ENCODE assay signal across 1 cellular context in the genomic region with DNA sequence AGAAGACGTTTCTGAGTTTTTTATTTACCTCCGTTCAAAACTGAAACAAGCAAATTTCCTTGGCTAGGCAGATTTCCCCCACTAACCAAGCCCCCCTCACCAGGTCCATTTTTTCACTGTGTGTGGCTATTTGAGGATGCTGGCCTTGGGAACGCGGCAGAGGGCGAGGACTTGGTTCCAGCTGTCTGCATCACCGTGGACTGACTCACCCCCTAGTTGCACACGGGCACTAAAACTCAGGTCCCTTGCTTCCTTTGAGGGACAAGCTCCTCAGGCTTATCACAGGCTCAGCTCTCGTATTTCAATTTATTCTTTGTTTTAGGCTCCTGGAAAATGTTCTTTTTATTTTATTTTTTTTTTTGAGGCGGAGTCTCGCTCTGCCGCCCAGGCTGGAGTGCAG.
TF ChIP-seq lines count a peak whose summit lies in the region.

No MANE protein-coding gene starts in this region.

TF ChIP-seq in SK-N-SH, 30 proteins besides CTCF, POLR2A, EP300 and RAD21 (continued from another document):
- TF ChIP-seq POLR2AphosphoS5 (IDR thresholded peaks at IDR 0.05; ENCODE audit: low read depth, low read length): no peak
